In genomic region chr1:209704584-209704983, GRCh38 we compare ENCODE assay signal across 9 cellular contexts. TPM values are rescaled to one million over a fixed set of nuclear protein-coding genes. Genes with fewer than 3 reads are reported as not detected.
DNase-seq lines count a peak whose midpoint lies in the region; ATAC-seq and TF ChIP-seq lines count a peak whose summit lies in the region.
"Had no signal": no experiment of that assay in that cellular context is flagged by ENCODE, and none has a peak within 500 bp of the region (broad histone marks: within the 10 kb centered on the region; RNA-seq: fewer than 3 reads in every experiment).

TSS of gene HSD11B1 (plus strand) at chr1:209704846. CDS start at chr1:209704943, 97 bp downstream.

- no peaks in the 10 kb centered on the region for H3K36me3 Mint-ChIP-seq in Calu3 (ENCODE audit: insufficient read depth, unreplicated experiment)

- 58% methylated on average over 6 of the region's 6 CpGs for WGBS in suprapubic skin

- H3K27ac ChIP-seq in ascending aorta (no peak within 1 kb of the TSS), suprapubic skin (peak within 1 kb of the TSS; percentile 76)

- no peak for DNase-seq in T-helper 1 cell
- DNase-seq in ascending aorta (ENCODE audit: low spot score in 2 of 2), result peak; percentile 14 to 87
- peak; percentile 25 to 46 for DNase-seq in left colon
- DNase-seq in suprapubic skin (ENCODE audit: low spot score in 2 of 2), result peak; percentile 89
- no peak for DNase-seq in NCI-H748 treated with DMSO at 0.1 percent for 48 hours (lab: John Stamatoyannopoulos, UW)
- DNase-seq in NCI-H69 (lab: John Stamatoyannopoulos, UW), result no peak
- no peak for DNase-seq in Calu3
- DNase-seq: 8988T had no signal

- CTCF ChIA-PET in Calu3 (lab: Charles Lee), result interaction anchor here (0.6 kb wide), 1 partner anchor 9 kb away, joined by 7 read pairs; no protein-coding TSS in a partner anchor

- H3K27me3 ChIP-seq in ascending aorta (no peaks in the 10 kb centered on the region), suprapubic skin (no peaks in the 10 kb centered on the region)

- H3K4me3 ChIP-seq in ascending aorta, result no peak within 1 kb of the TSS
- peak within 1 kb of the TSS; percentile 12 for H3K4me3 ChIP-seq in suprapubic skin

- peaks cover 19% of the 10 kb centered on the region for H3K4me1 Mint-ChIP-seq in Calu3 (ENCODE audit: low read depth, unreplicated experiment)

- no peak within 1 kb of the TSS for H3K27ac Mint-ChIP-seq in Calu3 (ENCODE audit: unreplicated experiment)

- no peaks in the 10 kb centered on the region for H3K4me1 ChIP-seq in ascending aorta
- H3K4me1 ChIP-seq in suprapubic skin, result peaks cover 7% of the 10 kb centered on the region

- H3K9me3 ChIP-seq in ascending aorta (no peaks in the 10 kb centered on the region), suprapubic skin (no peaks in the 10 kb centered on the region)

- TF ChIP-seq POLR2A in suprapubic skin (IDR thresholded peaks at IDR 0.05), result no peak

- TF ChIP-seq CTCF in ascending aorta (IDR thresholded peaks at IDR 0.05) (no peak), suprapubic skin (IDR thresholded peaks at IDR 0.05) (no peak), Calu3 (IDR thresholded peaks at IDR 0.05; ENCODE audit: unreplicated experiment) (no peak)

- H3K36me3 ChIP-seq in ascending aorta, result no peaks in the 10 kb centered on the region
- no peaks in the 10 kb centered on the region for H3K36me3 ChIP-seq in suprapubic skin

- intact Hi-C loops in T-helper 1 cell treated with Interleukin-12 subunit alpha and Interleukin-12 subunit beta and Interleukin-4 antibody, amounts not matched to agents 30 ng/mL and 1 ng/mL, for 36 hours (cut with micrococcal nuclease), result loop anchor here (1.0 kb wide), 1 partner anchor 8 kb away; no protein-coding TSS in a partner anchor
- intact Hi-C loops in ascending aorta (cut with DNase I), result no loop called here
- intact Hi-C loops in left colon (cut with DNase I, micrococcal nuclease), result no loop called here
- intact Hi-C loops in Calu3 (cut with micrococcal nuclease; ENCODE audit: unreplicated experiment), result no loop called here

- no TSS peak for BruUV-seq in Calu3 (replicated peaks; lab: Mats Ljungman, UMichigan)

- no peaks in the 10 kb centered on the region for H3K27me3 Mint-ChIP-seq in Calu3 (ENCODE audit: unreplicated experiment)

- no peak within 1 kb of the TSS for H3K4me3 Mint-ChIP-seq in Calu3 (ENCODE audit: low read depth, unreplicated experiment)

- no peak for ATAC-seq in left colon

- no peaks in the 10 kb centered on the region for H3K9me3 Mint-ChIP-seq in Calu3 (ENCODE audit: low read depth, unreplicated experiment)

- TF ChIP-seq EP300 in suprapubic skin (IDR thresholded peaks at IDR 0.05), result no peak

RNA-seq across cellular contexts. Expression of gene HSD11B1, which starts in this region (rescaled TPM):
- total RNA-seq in T-helper 1 cell treated with Interleukin-12 subunit alpha and Interleukin-12 subunit beta and Interleukin-4 antibody, amounts not matched to agents 30 ng/mL and 1 ng/mL, for 36 hours, result 15.8 and 16.1 TPM in 2 replicates
- total RNA-seq in ascending aorta (0.32 TPM), left colon (under 1 TPM; 0.61 to 0.87 TPM), suprapubic skin (10 to 100 TPM; 26.2 to 88.5 (median 52.0) TPM), Calu3 (2022) (0.59 TPM in 1 of 2 replicates, not detected in the other)

Comparison
In these comparisons a context has a peak if more than half of its experiments do, and no peak if none do; other contexts are left out.
1. Peak in DNase-seq in ascending aorta; RNA of the gene not detected or under 1 TPM.
2. Peak in DNase-seq in left colon; RNA of the gene not detected or under 1 TPM.
3. DNase-seq: peak in suprapubic skin (2 of 2); none in T-helper 1 cell (0 of 5), NCI-H748 treated with DMSO at 0.1 percent for 48 hours (single experiment), NCI-H69 (single experiment) and Calu3 (single experiment).